2 cellular contexts compared by ENCODE assay signal in the genomic region with DNA sequence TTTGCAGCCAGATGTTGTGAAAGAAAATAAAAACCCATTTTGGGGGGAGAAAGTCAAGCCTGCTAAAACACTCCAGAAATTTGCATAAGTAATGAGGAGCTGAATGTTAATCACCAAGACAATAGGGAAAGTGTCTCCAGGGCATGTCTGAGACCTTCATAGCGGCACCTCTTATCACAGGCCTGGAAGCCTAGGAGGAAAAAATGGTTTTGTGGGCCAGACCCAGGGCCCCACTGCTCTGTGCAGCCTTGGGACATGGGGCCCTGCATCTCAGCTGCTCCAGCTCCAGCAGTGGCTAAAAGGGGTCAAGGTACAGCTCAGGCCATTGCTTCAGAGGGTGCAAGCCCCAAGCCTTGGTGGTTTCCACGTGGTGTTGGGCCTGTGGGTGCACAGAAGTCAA. TPM values are rescaled to one million over a fixed set of nuclear protein-coding genes. Genes with fewer than 3 reads are reported as not detected.
"Had no signal": no experiment of that assay in that cellular context is flagged by ENCODE, and none has a peak within 500 bp of the region (broad histone marks: within the 10 kb centered on the region; RNA-seq: fewer than 3 reads in every experiment).

No MANE protein-coding gene starts in this region.

RNA-seq across cellular contexts. Expression of gene TXLNB, which starts 57.6 kb away (rescaled TPM):
- total RNA-seq: ascending aorta, body of pancreas had no signal
